ENCODE assay signal across 19 cellular contexts in the genomic region with DNA sequence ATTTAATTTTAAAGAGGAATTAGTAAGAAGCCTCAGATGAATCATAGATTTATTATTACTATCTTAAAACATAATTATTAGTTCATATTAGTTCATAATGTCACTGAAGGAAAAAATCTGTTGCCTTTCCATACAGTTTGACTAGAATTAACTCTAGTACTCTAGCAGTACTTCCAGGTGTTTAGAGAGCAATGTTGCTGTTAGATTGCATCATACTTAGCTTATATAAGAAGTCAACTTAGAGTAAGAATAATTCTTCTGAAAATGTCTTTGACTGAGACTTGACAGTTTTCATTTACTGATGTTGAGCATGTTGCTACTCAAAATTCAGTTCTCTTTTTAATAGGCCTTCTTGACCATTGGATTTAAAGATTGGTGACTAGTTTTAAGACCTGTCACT. TPM values are rescaled to one million over a fixed set of nuclear protein-coding genes. Genes with fewer than 3 reads are reported as not detected.
DNase-seq lines count a peak whose midpoint lies in the region; ATAC-seq and TF ChIP-seq lines count a peak whose summit lies in the region.
"Had no signal": no experiment of that assay in that cellular context is flagged by ENCODE, and none has a peak within 500 bp of the region (broad histone marks: within the 10 kb centered on the region; RNA-seq: fewer than 3 reads in every experiment).

No MANE protein-coding gene starts in this region.

- H3K27me3 Mint-ChIP-seq in WTC11 (ENCODE audit: low read depth) (no peaks in the 10 kb centered on the region), nephron progenitor cell (ENCODE audit: low read depth, poor library complexity) (no peaks in the 10 kb centered on the region), natural killer cell (ENCODE audit: low read depth in 2 of 2) (peaks cover 36 to 42% of the 10 kb centered on the region in 2 donors)
- H3K27me3 Mint-ChIP-seq: central memory CD8-positive, alpha-beta T cell had no signal

- no peak for TF ChIP-seq CTCF in WTC11 (IDR thresholded peaks at IDR 0.05)
- no peak for TF ChIP-seq CTCF in nephron progenitor cell (IDR thresholded peaks at IDR 0.05)
- TF ChIP-seq CTCF in natural killer cell (IDR thresholded peaks at IDR 0.05), result no peak
- TF ChIP-seq CTCF in mucosa of descending colon (IDR thresholded peaks at IDR 0.05), result no peak

- no peak overlapping the region for H3K4me3 Mint-ChIP-seq in WTC11
- H3K4me3 Mint-ChIP-seq in nephron progenitor cell, result no peak overlapping the region
- no peak overlapping the region for H3K4me3 Mint-ChIP-seq in natural killer cell
- H3K4me3 Mint-ChIP-seq: CD8-positive, alpha-beta T cell; central memory CD8-positive, alpha-beta T cell had no signal

- H3K9ac ChIP-seq in GM23248, result no peak overlapping the region

- intact Hi-C loops in natural killer cell (cut with micrococcal nuclease), result no loop called here
- intact Hi-C loops in mucosa of descending colon (cut with DNase I, micrococcal nuclease), result no loop called here

- POLR2A ChIA-PET in WTC11 (lab: Charles Lee), result no interaction called here

- peaks cover 28% of the 10 kb centered on the region; the same call in 1 of the 2 replicates for H3K36me3 ChIP-seq in GM23248 (ENCODE audit: low read depth)
- no peaks in the 10 kb centered on the region for H3K36me3 ChIP-seq in mucosa of descending colon (ENCODE audit: low read depth)

- H3K4me2 ChIP-seq in GM23248 (ENCODE audit: unreplicated experiment), result peak overlapping the region; percentile 23

- DNase-seq in DMS 273 (lab: John Stamatoyannopoulos, UW; ENCODE audit: unreplicated experiment) (peak; percentile 6), DMS 273 treated with DMSO at 0.1 percent for 48 hours (lab: John Stamatoyannopoulos, UW) (no peak), GM23248 (peak; percentile 24), WTC11 (ENCODE audit: low spot score) (no peak), fibroblast of the conjunctiva (ENCODE audit: low read depth) (peak; percentile 28), nephron progenitor cell (no peak), natural killer cell (no peak), mucosa of descending colon (no peak)
- DNase-seq: CD8-positive, alpha-beta T cell; NCI-H1105 treated with DMSO at 0.1 percent for 48 hours; NCI-H69; testis; WERI-Rb-1 had no signal

- H3K9me3 ChIP-seq in GM23248 (ENCODE audit: low read depth) (no peaks in the 10 kb centered on the region), mucosa of descending colon (no peaks in the 10 kb centered on the region)
- H3K9me3 ChIP-seq: SJSA1, testis had no signal

- CTCF ChIA-PET in WTC11 (lab: Charles Lee), result no interaction called here

- H3F3A ChIP-seq in GM23248 (ENCODE audit: insufficient read depth), result peaks cover 32% of the 10 kb centered on the region

- H2AFZ ChIP-seq in GM23248, result no peak overlapping the region

- no peaks in the 10 kb centered on the region for H3K9me2 ChIP-seq in GM23248 (ENCODE audit: insufficient read depth)

- H3K4me1 ChIP-seq in GM23248 (ENCODE audit: insufficient read depth), result peaks cover 31% of the 10 kb centered on the region
- H3K4me1 ChIP-seq in mucosa of descending colon (ENCODE audit: low read depth), result peaks cover 13% of the 10 kb centered on the region
- H3K4me1 ChIP-seq: testis had no signal

- H3K79me2 ChIP-seq in GM23248 (ENCODE audit: insufficient read depth), result peaks cover 89% of the 10 kb centered on the region

- H3K27me3 ChIP-seq in GM23248 (replicated peaks; ENCODE audit: insufficient read depth), result no peaks in the 10 kb centered on the region
- H3K27me3 ChIP-seq: SJSA1, testis had no signal

- H3K36me3 Mint-ChIP-seq in WTC11 (peaks cover 19% of the 10 kb centered on the region), nephron progenitor cell (ENCODE audit: low read depth) (peaks cover 59% of the 10 kb centered on the region), natural killer cell (peaks cover 7% of the 10 kb centered on the region)

- H4K20me1 ChIP-seq in GM23248 (ENCODE audit: insufficient read depth), result no peaks in the 10 kb centered on the region

- ATAC-seq in WTC11, result no peak
- ATAC-seq in natural killer cell, result no peak
- no peak for ATAC-seq in mucosa of descending colon
- ATAC-seq: CD8-positive, alpha-beta T cell had no signal

- H3K27ac Mint-ChIP-seq in WTC11 (no peak overlapping the region), nephron progenitor cell (no peak overlapping the region), natural killer cell (no peak overlapping the region)
- H3K27ac Mint-ChIP-seq: activated T-helper 1 cell treated with anti-CD3 and anti-CD28 coated beads, Interleukin-12 subunit alpha, Interleukin-12 subunit beta, Interleukin-2, Interleukin-4 antibody, amounts not matched to agents 30 ng/mL and 10 ng/mL and 1 ng/mL, durations not matched to agents 14 hours and 24 hours and 36 hours; CD8-positive, alpha-beta T cell had no signal

- H3K4me1 Mint-ChIP-seq in WTC11 (peaks cover 10% of the 10 kb centered on the region), nephron progenitor cell (peaks cover 20% of the 10 kb centered on the region), natural killer cell (peaks cover 18 to 28% of the 10 kb centered on the region in 2 donors)

- in situ Hi-C loops in GM23248 (cut with MboI), result no loop called here

- peak overlapping the region; percentile 15 for H3K27ac ChIP-seq in GM23248
- H3K27ac ChIP-seq: 22Rv1, SJSA1, testis, WERI-Rb-1 had no signal

- H3K4me3 ChIP-seq in GM23248 (no peak overlapping the region), mucosa of descending colon (no peak overlapping the region)
- H3K4me3 ChIP-seq: lung, SJSA1, testis had no signal

- no peaks in the 10 kb centered on the region for H3K9me3 Mint-ChIP-seq in WTC11
- H3K9me3 Mint-ChIP-seq in nephron progenitor cell, result no peaks in the 10 kb centered on the region
- no peaks in the 10 kb centered on the region for H3K9me3 Mint-ChIP-seq in natural killer cell
- H3K9me3 Mint-ChIP-seq: activated T-helper 1 cell treated with anti-CD3 and anti-CD28 coated beads, Interleukin-12 subunit alpha, Interleukin-12 subunit beta, Interleukin-2, Interleukin-4 antibody, amounts not matched to agents 30 ng/mL and 10 ng/mL and 1 ng/mL, durations not matched to agents 14 hours and 24 hours and 36 hours; CD8-positive, alpha-beta T cell; central memory CD8-positive, alpha-beta T cell had no signal

TF ChIP-seq in WTC11, 78 proteins besides CTCF, POLR2A, EP300 and RAD21:
- TF ChIP-seq ZNF263 (CRISPR knock-in tag; IDR thresholded peaks at IDR 0.05; ENCODE audit: low read depth) (no peak), GABPB1 (CRISPR knock-in tag; IDR thresholded peaks at IDR 0.05) (peak; percentile 99)
- TF ChIP-seq, protein P1, sequence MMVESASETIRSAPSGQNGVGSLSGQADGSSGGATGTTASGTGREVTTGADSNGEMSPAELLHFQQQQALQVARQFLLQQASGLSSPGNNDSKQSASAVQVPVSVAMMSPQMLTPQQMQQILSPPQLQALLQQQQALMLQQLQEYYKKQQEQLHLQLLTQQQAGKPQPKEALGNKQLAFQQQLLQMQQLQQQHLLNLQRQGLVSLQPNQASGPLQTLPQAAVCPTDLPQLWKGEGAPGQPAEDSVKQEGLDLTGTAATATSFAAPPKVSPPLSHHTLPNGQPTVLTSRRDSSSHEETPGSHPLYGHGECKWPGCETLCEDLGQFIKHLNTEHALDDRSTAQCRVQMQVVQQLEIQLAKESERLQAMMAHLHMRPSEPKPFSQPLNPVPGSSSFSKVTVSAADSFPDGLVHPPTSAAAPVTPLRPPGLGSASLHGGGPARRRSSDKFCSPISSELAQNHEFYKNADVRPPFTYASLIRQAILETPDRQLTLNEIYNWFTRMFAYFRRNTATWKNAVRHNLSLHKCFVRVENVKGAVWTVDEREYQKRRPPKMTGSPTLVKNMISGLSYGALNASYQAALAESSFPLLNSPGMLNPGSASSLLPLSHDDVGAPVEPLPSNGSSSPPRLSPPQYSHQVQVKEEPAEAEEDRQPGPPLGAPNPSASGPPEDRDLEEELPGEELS (CRISPR knock-in tag; IDR thresholded peaks at IDR 0.05), result no peak
- TF ChIP-seq, protein P2, sequence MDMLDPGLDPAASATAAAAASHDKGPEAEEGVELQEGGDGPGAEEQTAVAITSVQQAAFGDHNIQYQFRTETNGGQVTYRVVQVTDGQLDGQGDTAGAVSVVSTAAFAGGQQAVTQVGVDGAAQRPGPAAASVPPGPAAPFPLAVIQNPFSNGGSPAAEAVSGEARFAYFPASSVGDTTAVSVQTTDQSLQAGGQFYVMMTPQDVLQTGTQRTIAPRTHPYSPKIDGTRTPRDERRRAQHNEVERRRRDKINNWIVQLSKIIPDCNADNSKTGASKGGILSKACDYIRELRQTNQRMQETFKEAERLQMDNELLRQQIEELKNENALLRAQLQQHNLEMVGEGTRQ (CRISPR knock-in tag; IDR thresholded peaks at IDR 0.05), result no peak
TF ChIP-seq in WTC11: peak in this region for 1.

RNA-seq across cellular contexts. Expression of a gene that starts 4.7 kb away (rescaled TPM):
- total RNA-seq in GM23248 (2014; rRNA removed; shearing (Covaris generic)), result 72.1 and 77.8 TPM in 2 replicates
- 33.6 and 35.5 TPM in 2 replicates for polyA plus RNA-seq in GM23248 (2016; fragmentation: Nextera tagmentation; extraction: Ambion mirVana)
- total RNA-seq in WTC11 (2021), result 25.3 to 28.6 TPM (median 27.6 TPM) in 3 replicates
- total RNA-seq in natural killer cell, result 10 to 100 TPM in 1 of 3 donors, 1 to 10 TPM in 2; 9.6 to 12.6 (median 9.8) TPM
- total RNA-seq in mucosa of descending colon, result 10 to 100 TPM; 37.5 to 60.1 (median 43.0) TPM

RNA-seq across cellular contexts. Expression of a gene that starts 9.5 kb away (rescaled TPM):
- total RNA-seq in GM23248 (2014; rRNA removed; shearing (Covaris generic)), result not detected in 2 replicates
- not detected in 2 replicates for polyA plus RNA-seq in GM23248 (2016; fragmentation: Nextera tagmentation; extraction: Ambion mirVana)
- not detected in 3 replicates for total RNA-seq in WTC11 (2021)
- total RNA-seq in natural killer cell, result not detected
- not detected for total RNA-seq in mucosa of descending colon
- total RNA-seq: activated T-helper 1 cell treated with anti-CD3 and anti-CD28 coated beads, Interleukin-12 subunit alpha, Interleukin-12 subunit beta, Interleukin-2, Interleukin-4 antibody, amounts not matched to agents 30 ng/mL and 10 ng/mL and 1 ng/mL, durations not matched to agents 14 hours and 24 hours and 36 hours; CD8-positive, alpha-beta T cell; HT1080 had no signal

Comparison
In these comparisons a context has a peak if more than half of its experiments do, and no peak if none do; other contexts are left out.
1. DNase-seq: peak in DMS 273 (single experiment), GM23248 (single experiment) and fibroblast of the conjunctiva (single experiment); none in DMS 273 treated with DMSO at 0.1 percent for 48 hours (single experiment), WTC11 (single experiment), nephron progenitor cell (single experiment), natural killer cell (single experiment) and mucosa of descending colon (0 of 3).